In the genomic region with DNA sequence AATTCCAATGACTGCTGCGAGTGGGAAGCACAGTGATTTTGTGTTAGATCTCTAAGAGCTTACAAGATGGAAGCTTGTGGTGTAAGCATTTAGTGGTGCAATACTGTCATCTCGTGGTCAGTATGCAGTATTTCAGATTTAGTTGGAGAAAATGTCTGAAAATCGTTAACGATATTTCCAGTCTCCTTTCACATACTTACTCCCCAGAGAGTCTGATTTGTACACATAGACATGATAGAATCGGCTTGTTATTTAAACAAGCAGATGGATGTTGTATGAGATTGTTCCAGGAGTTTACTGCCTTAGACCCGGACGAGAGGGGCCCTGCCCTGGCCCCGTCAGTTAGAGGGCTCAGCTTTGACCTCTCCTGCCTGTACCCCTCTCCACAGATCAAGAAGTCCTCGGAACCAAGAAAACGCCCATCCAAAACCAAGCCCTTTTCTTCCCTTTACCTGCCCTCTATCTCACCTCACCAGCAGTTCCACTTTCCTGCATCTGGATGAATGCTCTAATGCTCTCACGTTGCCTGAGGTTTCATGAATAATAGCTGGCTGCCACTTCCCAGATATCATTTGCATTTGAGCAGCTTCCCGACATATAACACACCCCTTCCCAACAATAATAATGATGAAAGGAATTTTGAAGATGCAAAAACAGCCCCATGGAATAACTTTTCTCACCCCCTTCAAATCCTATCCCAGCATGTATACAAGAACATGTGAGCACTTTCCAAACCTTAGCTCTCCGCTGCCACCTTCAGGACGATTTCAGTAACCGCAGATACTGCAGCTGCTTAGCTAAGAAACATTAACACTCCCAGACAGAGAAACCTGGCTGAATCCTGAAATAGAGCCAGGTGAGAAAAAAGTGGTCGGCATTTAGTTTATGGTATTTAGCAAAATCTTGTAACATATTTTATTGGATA, we compare ENCODE assay signal across 8 cellular contexts.
DNase-seq lines count a peak whose midpoint lies in the region; ATAC-seq, FAIRE-seq and TF ChIP-seq lines count a peak whose summit lies in the region.

No MANE protein-coding gene starts in this region.

- CTCF ChIA-PET in HepG2 (lab: Yijun Ruan, JAX; ENCODE audit: low intra/inter-chr PET ratio, low total read pairs) = interaction anchor here (1.1 to 2.8 kb wide), 7 partner anchors 195 to 1976 kb away, joined by 3 to 42 read pairs (median 4); no protein-coding TSS in a partner anchor

- TF ChIP-seq CTCF in HepG2 (CRISPR knock-in tag; IDR thresholded peaks at IDR 0.05) = peak; percentile 87

- H3K4me2 ChIP-seq in BLaER1 (peak overlapping the region; percentile 88), HepG2 (ENCODE audit: low read depth, low read length) (peak overlapping the region; percentile 92)

- intact Hi-C loops in HepG2 (cut with micrococcal nuclease; ENCODE audit: unreplicated experiment) = loop anchor here (1.0 kb wide), 3 partner anchors 195 to 408 kb away; no protein-coding TSS in a partner anchor

- H2AFZ ChIP-seq in HepG2 (ENCODE audit: low read length) = peak overlapping the region; percentile 90

- TF ChIP-seq POLR2A in HepG2 (IDR thresholded peaks at IDR 0.05; ENCODE audit: insufficient read depth in 1 of 2, low read depth in 2 of 2, low read length in 2 of 2) = no peak

- H3K79me2 ChIP-seq in HepG2 (ENCODE audit: insufficient read depth, low read length) = no peaks in the 10 kb centered on the region

- FAIRE-seq in HepG2 (lab: Jason Lieb, UNC) = peak; percentile 85

- POLR2A ChIA-PET in HepG2 (lab: Yijun Ruan, JAX) = no interaction called here

- H4K20me1 ChIP-seq in BLaER1 (no peaks in the 10 kb centered on the region), HepG2 (ENCODE audit: insufficient read depth, low read length) (no peaks in the 10 kb centered on the region)

- peak; percentile 90 for TF ChIP-seq RAD21 in HepG2 (CRISPR knock-in tag; IDR thresholded peaks at IDR 0.05)

- 0 out of 2 replicates have a peak overlapping the region, but pooled peaks have one; percentile 28 for H3K27ac ChIP-seq in BLaER1
- no peak overlapping the region for H3K27ac ChIP-seq in HepG2 (ENCODE audit: extremely low read length, insufficient read depth, low read length)

- no peaks in the 10 kb centered on the region for H3K36me3 ChIP-seq in BLaER1
- H3K36me3 ChIP-seq in HepG2 (replicated peaks in 1 of 2; ENCODE audit: control insufficient read depth in 1 of 2, insufficient read depth in 2 of 2, low read length in 2 of 2) = no peaks in the 10 kb centered on the region

- TF ChIP-seq EP300 in HepG2 (IDR thresholded peaks at IDR 0.05; ENCODE audit: low read depth in 2 of 2, low read length in 2 of 2) (no peak), HepG2 (CRISPR knock-in tag; IDR thresholded peaks at IDR 0.05; ENCODE audit: borderline replicate concordance) (no peak)

- H3K9ac ChIP-seq in BLaER1 = peak overlapping the region; percentile 62; the same call in 1 of the 2 replicates
- H3K9ac ChIP-seq in HepG2 (ENCODE audit: insufficient read depth, low read depth, low read length) = peak overlapping the region; percentile 56

- H3K27me3 ChIP-seq in BLaER1 (no peaks in the 10 kb centered on the region), HepG2 (ENCODE audit: control insufficient read depth in 1 of 2, insufficient read depth in 2 of 2, low read length in 2 of 2) (no peaks in the 10 kb centered on the region)

- WGBS in HepG2 (ENCODE audit: low lambda C conversion rate) = 9% methylated on average over 14 of the region's 16 CpGs

- DNase-seq in GM19240 (ENCODE audit: insufficient read length, low spot score) (peak; percentile 23), NCI-H510A (lab: John Stamatoyannopoulos, UW) (peak; percentile 15), dermis blood vessel endothelial cell (peak; percentile 94), HepG2 (ENCODE audit: low spot score) (peak; percentile 70)
- peak; percentile 79 for DNase-seq in activated CD4-positive, alpha-beta T cell treated with anti-CD3 and anti-CD28 coated beads for 48 hours
- peak; percentile 63 for DNase-seq in stimulated activated CD4-positive, alpha-beta T cell treated with anti-CD3 and anti-CD28 coated beads, Interleukin-2, amount 100 ng/mL, for 48 hours

- BruUV-seq in HepG2 (replicated peaks; lab: Mats Ljungman, UMichigan) = no TSS peak

- peak; percentile 79 for ATAC-seq in HG03442 (IDR thresholded peaks at IDR 0.05; ENCODE audit: unreplicated experiment)
- peak; percentile 96 for ATAC-seq in HepG2

- H3K4me3 ChIP-seq in BLaER1 (peak overlapping the region; percentile 65), HepG2 (replicated peaks in 1 of 3; ENCODE audit: insufficient read depth in 1 of 3, low read depth in 2 of 3, low read length in 3 of 3) (peak overlapping the region; percentile 25 to 59 (median 52); a peak in 5 of 6 replicates)

- H3K9me3 ChIP-seq in BLaER1 = no peaks in the 10 kb centered on the region
- no peaks in the 10 kb centered on the region for H3K9me3 ChIP-seq in HepG2 (ENCODE audit: low read length)

- H3K4me1 ChIP-seq in BLaER1 (peaks cover 4% of the 10 kb centered on the region; the same call in 1 of the 2 replicates), HepG2 (ENCODE audit: insufficient read depth, low read length) (peaks cover 5% of the 10 kb centered on the region; the same call in 1 of the 2 replicates)

- in situ Hi-C loops in HepG2 (cut with HindIII; ENCODE audit: extremely low pct_ligation_motif_present, low pct_unique_long_range_greater_than_20kb) = loop anchor here (5.0 kb wide), 2 partner anchors 228 to 1898 kb away; a partner anchor contains a TSS

TF ChIP-seq in HepG2, 621 proteins besides CTCF, POLR2A, EP300 and RAD21 (continues in another document):
- TF ChIP-seq, protein P1, sequence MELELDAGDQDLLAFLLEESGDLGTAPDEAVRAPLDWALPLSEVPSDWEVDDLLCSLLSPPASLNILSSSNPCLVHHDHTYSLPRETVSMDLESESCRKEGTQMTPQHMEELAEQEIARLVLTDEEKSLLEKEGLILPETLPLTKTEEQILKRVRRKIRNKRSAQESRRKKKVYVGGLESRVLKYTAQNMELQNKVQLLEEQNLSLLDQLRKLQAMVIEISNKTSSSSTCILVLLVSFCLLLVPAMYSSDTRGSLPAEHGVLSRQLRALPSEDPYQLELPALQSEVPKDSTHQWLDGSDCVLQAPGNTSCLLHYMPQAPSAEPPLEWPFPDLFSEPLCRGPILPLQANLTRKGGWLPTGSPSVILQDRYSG (CRISPR knock-in tag; IDR thresholded peaks at IDR 0.05) = no peak
- TF ChIP-seq FOXA3 (CRISPR knock-in tag; IDR thresholded peaks at IDR 0.05) (0 out of 2 replicates have a peak, but pooled peaks have one; percentile 11), HNF4G (IDR thresholded peaks at IDR 0.05; ENCODE audit: borderline replicate concordance, low read depth, low read length) (no peak), HNF4G (CRISPR knock-in tag; IDR thresholded peaks at IDR 0.05; ENCODE audit: borderline replicate concordance, low read depth) (no peak), ZNF17 (CRISPR knock-in tag; IDR thresholded peaks at IDR 0.05) (no peak), STAG1 (CRISPR knock-in tag; IDR thresholded peaks at IDR 0.05) (peak; percentile 95), YEATS4 (CRISPR knock-in tag; IDR thresholded peaks at IDR 0.05; ENCODE audit: borderline replicate concordance) (0 out of 2 replicates have a peak, but pooled peaks have one; percentile 33), HNF4A (CRISPR knock-in tag; IDR thresholded peaks at IDR 0.05) (no peak)
- TF ChIP-seq, protein P2, sequence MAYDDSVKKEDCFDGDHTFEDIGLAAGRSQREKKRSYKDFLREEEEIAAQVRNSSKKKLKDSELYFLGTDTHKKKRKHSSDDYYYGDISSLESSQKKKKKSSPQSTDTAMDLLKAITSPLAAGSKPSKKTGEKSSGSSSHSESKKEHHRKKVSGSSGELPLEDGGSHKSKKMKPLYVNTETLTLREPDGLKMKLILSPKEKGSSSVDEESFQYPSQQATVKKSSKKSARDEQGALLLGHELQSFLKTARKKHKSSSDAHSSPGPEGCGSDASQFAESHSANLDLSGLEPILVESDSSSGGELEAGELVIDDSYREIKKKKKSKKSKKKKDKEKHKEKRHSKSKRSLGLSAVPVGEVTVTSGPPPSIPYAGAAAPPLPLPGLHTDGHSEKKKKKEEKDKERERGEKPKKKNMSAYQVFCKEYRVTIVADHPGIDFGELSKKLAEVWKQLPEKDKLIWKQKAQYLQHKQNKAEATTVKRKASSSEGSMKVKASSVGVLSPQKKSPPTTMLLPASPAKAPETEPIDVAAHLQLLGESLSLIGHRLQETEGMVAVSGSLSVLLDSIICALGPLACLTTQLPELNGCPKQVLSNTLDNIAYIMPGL (CRISPR knock-in tag; IDR thresholded peaks at IDR 0.05; ENCODE audit: borderline replicate concordance in 1 of 2, low read depth in 1 of 2) = 0 out of 4 replicates have a peak, but pooled peaks of 1 of the 2 experiments have one; percentile 28

Comparison
In these comparisons a context has a peak if more than half of its experiments do, and no peak if none do; other contexts are left out.
1. DNase-seq: peak in every context shown above with its lines; median percentile 94 in dermis blood vessel endothelial cell; 79 in activated CD4-positive, alpha-beta T cell treated with anti-CD3 and anti-CD28 coated beads for 48 hours; 70 in HepG2; 63 in stimulated activated CD4-positive, alpha-beta T cell treated with anti-CD3 and anti-CD28 coated beads, Interleukin-2, amount 100 ng/mL, for 48 hours; 23 in GM19240; 15 in NCI-H510A.